Comparison of ENCODE assay signal across 24 cellular contexts in the genomic region with DNA sequence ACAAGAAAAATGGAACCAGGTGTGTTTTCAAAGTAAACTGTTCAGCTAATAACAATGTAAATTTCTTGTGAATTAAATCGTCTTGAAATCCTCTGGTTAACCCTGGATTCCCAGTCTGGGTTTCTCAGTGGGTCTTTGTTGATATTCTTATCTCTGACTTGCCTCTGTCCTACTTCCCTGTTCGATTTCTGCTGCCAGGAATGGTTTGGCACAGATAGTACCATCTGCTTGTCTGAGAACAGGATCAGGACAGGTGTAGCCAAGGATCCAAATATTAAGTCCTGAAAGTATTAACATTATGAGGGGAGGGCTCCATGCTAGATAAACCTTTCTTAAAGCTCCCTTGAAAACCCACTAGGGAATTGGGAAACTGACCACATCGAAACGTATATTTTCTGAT.
"Had no signal": no experiment of that assay in that cellular context is flagged by ENCODE, and none has a peak within 500 bp of the region (broad histone marks: within the 10 kb centered on the region; RNA-seq: fewer than 3 reads in every experiment).

No MANE protein-coding gene starts in this region.

- DNase-seq: effector CD4-positive, alpha-beta T cell; foreskin fibroblast; gastrocnemius medialis; head of caudate nucleus; naive B cell; pancreas; right cardiac atrium; small intestine; stimulated activated CD4-positive, alpha-beta T cell treated with anti-CD3 and anti-CD28 coated beads, Interleukin-15, amount 100 ng/mL, for 24 hours; stimulated activated CD4-positive, alpha-beta T cell treated with anti-CD3 and anti-CD28 coated beads, Interleukin-2, amount 100 ng/mL, for 48 hours; stimulated activated naive B cell treated with anti-CD40 and anti-IgM and Interleukin-4, amounts not matched to agents 10 μg/mL and 1 μg/mL and 100 μg/mL, for 72 hours; transverse colon; upper lobe of right lung; uterus had no signal

- H3K4me3 Mint-ChIP-seq: memory B cell; naive B cell; natural killer cell treated with Interleukin-12 subunit alpha and Interleukin-12 subunit beta and Interleukin-15 and Interleukin-18, amount 100 ng/mL, for 72 hours; neural crest cell; stimulated activated naive B cell treated with anti-CD40 and anti-IgM and Interleukin-4, amounts not matched to agents 10 μg/mL and 1 μg/mL and 100 μg/mL, for 72 hours; stimulated activated naive CD8-positive, alpha-beta T cell treated with anti-CD3 and anti-CD28 coated beads, Interleukin-15, Interleukin-2, amounts not matched to agents 100 ng/mL and 50 ng/mL, for 24 hours had no signal

- H3K36me3 ChIP-seq: uterus had no signal

- H3K27ac Mint-ChIP-seq: memory B cell; natural killer cell treated with Interleukin-12 subunit alpha and Interleukin-12 subunit beta and Interleukin-15 and Interleukin-18, amount 100 ng/mL, for 72 hours; progenitor cell of endocrine pancreas; stimulated activated naive CD8-positive, alpha-beta T cell treated with anti-CD3 and anti-CD28 coated beads, Interleukin-15, Interleukin-2, amounts not matched to agents 100 ng/mL and 50 ng/mL, for 24 hours had no signal

- H3K4me1 ChIP-seq: pancreas, upper lobe of right lung, uterus had no signal

- H3K27ac ChIP-seq: epithelial cell of prostate, neutrophil, pancreas, transverse colon, upper lobe of right lung, uterus had no signal

- H3K27me3 Mint-ChIP-seq: memory B cell; naive B cell; natural killer cell treated with Interleukin-12 subunit alpha and Interleukin-12 subunit beta and Interleukin-15 and Interleukin-18, amount 100 ng/mL, for 72 hours; progenitor cell of endocrine pancreas; stimulated activated naive B cell treated with anti-CD40 and anti-IgM and Interleukin-4, amounts not matched to agents 10 μg/mL and 1 μg/mL and 100 μg/mL, for 72 hours; stimulated activated naive CD8-positive, alpha-beta T cell treated with anti-CD3 and anti-CD28 coated beads, Interleukin-15, Interleukin-2, amounts not matched to agents 100 ng/mL and 50 ng/mL, for 24 hours had no signal

- H3K27me3 ChIP-seq: dorsolateral prefrontal cortex, gastrocnemius medialis, neutrophil, pancreas, transverse colon, upper lobe of right lung, uterus had no signal

- H3K9me3 Mint-ChIP-seq: memory B cell; naive B cell; natural killer cell treated with Interleukin-12 subunit alpha and Interleukin-12 subunit beta and Interleukin-15 and Interleukin-18, amount 100 ng/mL, for 72 hours; neural crest cell; stimulated activated naive B cell treated with anti-CD40 and anti-IgM and Interleukin-4, amounts not matched to agents 10 μg/mL and 1 μg/mL and 100 μg/mL, for 72 hours; stimulated activated naive CD8-positive, alpha-beta T cell treated with anti-CD3 and anti-CD28 coated beads, Interleukin-15, Interleukin-2, amounts not matched to agents 100 ng/mL and 50 ng/mL, for 24 hours had no signal

- H3K4me1 Mint-ChIP-seq: naive B cell, neural crest cell had no signal

- H3K4me3 ChIP-seq: dorsolateral prefrontal cortex, gastrocnemius medialis, lung, pancreas, transverse colon, upper lobe of right lung, uterus had no signal

- H3K9me3 ChIP-seq: gastrocnemius medialis, neutrophil, pancreas, transverse colon, upper lobe of right lung, uterus had no signal

- ATAC-seq: esophagus mucosa; gastrocnemius medialis; natural killer cell treated with Interleukin-12 subunit alpha and Interleukin-12 subunit beta and Interleukin-15 and Interleukin-18, amount 100 ng/mL, for 72 hours; right cardiac atrium; stimulated activated naive B cell treated with anti-CD40 and anti-IgM and Interleukin-4, amounts not matched to agents 10 μg/mL and 1 μg/mL and 100 μg/mL, for 72 hours; upper lobe of right lung had no signal
